In the genomic region with DNA sequence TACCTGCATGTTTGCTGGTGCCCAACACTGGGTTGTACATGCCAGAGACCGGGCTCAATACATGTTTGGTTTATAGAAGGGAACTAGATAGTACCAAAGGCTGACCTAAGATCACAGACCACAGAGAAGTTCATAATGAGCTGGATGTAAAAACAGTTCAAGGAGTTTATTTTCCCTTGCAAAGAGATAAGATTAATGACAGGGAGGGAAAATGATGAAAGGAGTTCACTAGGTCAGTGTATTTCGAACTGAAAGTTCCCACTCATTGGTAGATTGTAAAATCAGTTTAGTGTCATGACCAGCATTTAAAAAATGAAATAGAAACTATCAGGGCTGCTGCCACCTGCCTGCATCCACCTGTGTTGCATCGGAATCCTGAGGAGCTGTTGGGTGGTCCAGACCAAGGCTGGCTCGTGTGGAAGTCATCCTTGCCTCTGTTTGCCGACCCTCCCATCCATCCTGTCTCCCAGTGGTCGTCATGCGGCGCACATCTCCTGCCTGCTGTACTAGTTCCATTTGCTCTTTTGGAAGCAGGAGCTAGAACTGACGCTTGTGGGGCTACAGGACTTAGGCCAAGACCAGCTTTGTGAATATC, we compare ENCODE assay signal across 1 cellular context.
TF ChIP-seq lines count a peak whose summit lies in the region.

No MANE protein-coding gene starts in this region.

TF ChIP-seq in H1, 55 proteins besides CTCF, POLR2A, EP300 and RAD21:
- TF ChIP-seq FOSL1 (IDR thresholded peaks at IDR 0.05; ENCODE audit: insufficient read depth, low read depth, low read length), result no peak
- TF ChIP-seq SIRT6 (IDR thresholded peaks at IDR 0.05; ENCODE audit: low read length), result no peak
- no peak for TF ChIP-seq CHD1 (IDR thresholded peaks at IDR 0.05; ENCODE audit: low read depth, low read length)
- TF ChIP-seq GABPA (IDR thresholded peaks at IDR 0.05; ENCODE audit: borderline replicate concordance, insufficient read depth, low read length), result no peak
- TF ChIP-seq TAF7 (optimal IDR thresholded peaks at IDR 0.05; ENCODE audit: borderline replicate concordance, low read depth, low read length), result no peak
